26 cellular contexts compared by ENCODE assay signal in genomic region chr16:79993810-79994209, GRCh38.
"Had no signal": no experiment of that assay in that cellular context is flagged by ENCODE, and none has a peak within 500 bp of the region (broad histone marks: within the 10 kb centered on the region; RNA-seq: fewer than 3 reads in every experiment).

No MANE protein-coding gene starts in this region.

- H3K36me3 ChIP-seq: ascending aorta, MG63 had no signal

- H3K36me3 Mint-ChIP-seq: activated naive CD4-positive, alpha-beta T cell treated with anti-CD3 and anti-CD28 coated beads, Interleukin-2, amount 50 U/mL, for 72 hours; brain; T-cell had no signal

- H3K4me3 ChIP-seq: ascending aorta, MG63 had no signal

- H3K9me3 Mint-ChIP-seq: activated B cell treated with CpG ODN at 0.5 μM for 24 hours; activated naive CD8-positive, alpha-beta T cell treated with anti-CD3 and anti-CD28 coated beads, Interleukin-2, amount 50 U/mL, for 24 hours; activated T-cell treated with anti-CD3 and anti-CD28 coated beads, Interleukin-2, amount 50 U/mL, for 4 hours; T-cell had no signal

- H3K4me1 Mint-ChIP-seq: activated B cell treated with CpG ODN at 0.5 μM for 24 hours; activated CD4-positive, alpha-beta T cell treated with anti-CD3 and anti-CD28 coated beads, Interleukin-2, amount 10 ng/mL, durations not matched to agents 24 days and 14 days; activated naive CD8-positive, alpha-beta T cell treated with anti-CD3 and anti-CD28 coated beads, Interleukin-2, amount 50 U/mL, for 24 hours; T-cell had no signal

- H3K27ac ChIP-seq: ascending aorta had no signal

- H3K27me3 Mint-ChIP-seq: activated B cell treated with CpG ODN at 0.5 μM for 24 hours; activated CD4-positive, alpha-beta T cell treated with anti-CD3 and anti-CD28 coated beads, Interleukin-2, amount 10 ng/mL, durations not matched to agents 24 days and 14 days; T-cell had no signal

- H3K4me3 Mint-ChIP-seq: activated B cell treated with CpG ODN at 0.5 μM for 24 hours; activated CD4-positive, alpha-beta T cell treated with anti-CD3 and anti-CD28 coated beads, Interleukin-2, amount 10 ng/mL, durations not matched to agents 24 days and 14 days; activated naive CD8-positive, alpha-beta T cell treated with anti-CD3 and anti-CD28 coated beads, Interleukin-2, amount 50 U/mL, for 24 hours; activated T-cell treated with anti-CD3 and anti-CD28 coated beads, Interleukin-2, amount 50 U/mL, for 4 hours; brain; T-cell had no signal

- H3K9me3 ChIP-seq: ascending aorta, MG63 had no signal

- H3K27me3 ChIP-seq: ascending aorta, MG63 had no signal

- ATAC-seq: activated naive CD4-positive, alpha-beta T cell treated with anti-CD3 and anti-CD28 coated beads, Interleukin-2, amount 50 U/mL, for 72 hours; activated naive CD8-positive, alpha-beta T cell treated with anti-CD3 and anti-CD28 coated beads, Interleukin-2, amount 50 U/mL, for 24 hours; activated T-cell treated with anti-CD3 and anti-CD28 coated beads, Interleukin-2, amount 50 U/mL, for 4 hours; PC-3; T-cell had no signal

- DNase-seq: activated B cell treated with CpG ODN at 0.5 μM for 24 hours; activated CD4-positive, alpha-beta T cell treated with anti-CD3 and anti-CD28 coated beads for 1 hour; activated CD4-positive, alpha-beta T cell treated with anti-CD3 and anti-CD28 coated beads, Interleukin-2, amount 10 ng/mL, durations not matched to agents 24 days and 14 days; activated CD4-positive, alpha-beta T cell treated with anti-CD3 and anti-CD28 coated beads, Interleukin-2, amount 50 U/mL, for 48 hours; activated CD8-positive, alpha-beta memory T cell treated with anti-CD3 and anti-CD28 coated beads for 24 hours; activated effector memory CD4-positive, alpha-beta T cell treated with anti-CD3 and anti-CD28 coated beads, Interleukin-2, amount 50 U/mL, for 16 hours; activated naive CD4-positive, alpha-beta T cell treated with Interleukin-2 at 50 U/mL for 16 hours; activated naive CD8-positive, alpha-beta T cell treated with anti-CD3 and anti-CD28 coated beads, Interleukin-2, amount 50 U/mL, for 24 hours; activated T-cell treated with anti-CD3 and anti-CD28 coated beads, Interleukin-2, amount 50 U/mL, for 4 hours; amniotic stem cell; MG63; MV-4-11; NCI-H1092 treated with DMSO at 0.1 percent for 48 hours; NCI-H1417 treated with DMSO at 0.1 percent for 48 hours; NCI-H1694; NCI-H2029; NCI-H2107; NCI-H446; PC-3; SIG-M5; T-cell; T-helper 2 cell; T1000 had no signal

- H3K27ac Mint-ChIP-seq: activated B cell treated with CpG ODN at 0.5 μM for 24 hours; activated CD4-positive, alpha-beta T cell treated with anti-CD3 and anti-CD28 coated beads, Interleukin-2, amount 10 ng/mL, durations not matched to agents 24 days and 14 days; activated naive CD4-positive, alpha-beta T cell treated with anti-CD3 and anti-CD28 coated beads, Interleukin-2, amount 50 U/mL, for 72 hours; activated naive CD8-positive, alpha-beta T cell treated with anti-CD3 and anti-CD28 coated beads, Interleukin-2, amount 50 U/mL, for 24 hours; T-cell had no signal

- H3K4me1 ChIP-seq: ascending aorta had no signal
